2 cellular contexts compared by ENCODE assay signal in the genomic region with DNA sequence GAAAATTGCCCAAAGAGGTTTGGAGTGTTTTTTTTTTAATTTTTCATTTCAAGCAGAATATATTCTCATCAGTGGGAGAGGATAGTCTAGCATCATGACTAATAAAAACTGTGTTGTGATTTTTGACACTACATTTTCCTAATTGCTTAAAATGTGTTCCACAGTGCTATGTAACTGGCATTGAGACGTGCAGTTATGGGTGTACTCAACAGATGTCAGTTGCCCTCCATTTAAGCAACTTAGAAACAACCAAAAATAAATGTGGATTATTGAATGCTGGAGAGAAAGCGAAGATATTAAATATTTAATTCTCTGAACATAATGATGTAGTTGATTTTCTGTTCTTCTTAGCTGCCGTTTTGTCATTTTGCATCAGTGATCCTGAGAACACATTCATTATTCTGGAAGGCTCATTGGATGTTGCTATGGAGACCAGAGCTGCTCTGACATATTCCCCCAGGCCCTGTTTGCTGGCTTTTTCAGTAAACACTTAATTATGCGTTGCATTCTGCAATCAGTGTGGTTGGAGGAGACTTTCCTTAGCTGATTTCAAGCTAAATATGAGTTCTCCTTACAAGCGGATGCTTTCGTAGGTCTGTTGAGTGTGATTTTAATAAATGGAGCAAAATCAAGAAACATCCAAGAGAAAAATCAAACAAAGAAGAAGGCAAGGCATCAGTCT.
TF ChIP-seq lines count a peak whose summit lies in the region.

No MANE protein-coding gene starts in this region.

TF ChIP-seq in SK-N-SH, 30 proteins besides CTCF, POLR2A, EP300 and RAD21 (continued from another document):
- TF ChIP-seq, protein P1, sequence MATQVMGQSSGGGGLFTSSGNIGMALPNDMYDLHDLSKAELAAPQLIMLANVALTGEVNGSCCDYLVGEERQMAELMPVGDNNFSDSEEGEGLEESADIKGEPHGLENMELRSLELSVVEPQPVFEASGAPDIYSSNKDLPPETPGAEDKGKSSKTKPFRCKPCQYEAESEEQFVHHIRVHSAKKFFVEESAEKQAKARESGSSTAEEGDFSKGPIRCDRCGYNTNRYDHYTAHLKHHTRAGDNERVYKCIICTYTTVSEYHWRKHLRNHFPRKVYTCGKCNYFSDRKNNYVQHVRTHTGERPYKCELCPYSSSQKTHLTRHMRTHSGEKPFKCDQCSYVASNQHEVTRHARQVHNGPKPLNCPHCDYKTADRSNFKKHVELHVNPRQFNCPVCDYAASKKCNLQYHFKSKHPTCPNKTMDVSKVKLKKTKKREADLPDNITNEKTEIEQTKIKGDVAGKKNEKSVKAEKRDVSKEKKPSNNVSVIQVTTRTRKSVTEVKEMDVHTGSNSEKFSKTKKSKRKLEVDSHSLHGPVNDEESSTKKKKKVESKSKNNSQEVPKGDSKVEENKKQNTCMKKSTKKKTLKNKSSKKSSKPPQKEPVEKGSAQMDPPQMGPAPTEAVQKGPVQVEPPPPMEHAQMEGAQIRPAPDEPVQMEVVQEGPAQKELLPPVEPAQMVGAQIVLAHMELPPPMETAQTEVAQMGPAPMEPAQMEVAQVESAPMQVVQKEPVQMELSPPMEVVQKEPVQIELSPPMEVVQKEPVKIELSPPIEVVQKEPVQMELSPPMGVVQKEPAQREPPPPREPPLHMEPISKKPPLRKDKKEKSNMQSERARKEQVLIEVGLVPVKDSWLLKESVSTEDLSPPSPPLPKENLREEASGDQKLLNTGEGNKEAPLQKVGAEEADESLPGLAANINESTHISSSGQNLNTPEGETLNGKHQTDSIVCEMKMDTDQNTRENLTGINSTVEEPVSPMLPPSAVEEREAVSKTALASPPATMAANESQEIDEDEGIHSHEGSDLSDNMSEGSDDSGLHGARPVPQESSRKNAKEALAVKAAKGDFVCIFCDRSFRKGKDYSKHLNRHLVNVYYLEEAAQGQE (IDR thresholded peaks at IDR 0.05; ENCODE audit: low read depth, low read length) = no peak
- TF ChIP-seq SMC3 (IDR thresholded peaks at IDR 0.05; ENCODE audit: low read depth, low read length) (no peak), CHD2 (IDR thresholded peaks at IDR 0.05; ENCODE audit: low read length, partially characterized antibody) (no peak), TEAD4 (IDR thresholded peaks at IDR 0.05; ENCODE audit: borderline replicate concordance, insufficient read depth) (no peak), MXI1 (IDR thresholded peaks at IDR 0.05; ENCODE audit: low read depth, low read length) (no peak), RFX5 (IDR thresholded peaks at IDR 0.05; ENCODE audit: low read length) (no peak), GATA2 (CRISPR knock-in tag; IDR thresholded peaks at IDR 0.05) (no peak), FOXM1 (IDR thresholded peaks at IDR 0.05; ENCODE audit: low read depth) (no peak), JUND (IDR thresholded peaks at IDR 0.05) (no peak), FOSL2 (IDR thresholded peaks at IDR 0.05; ENCODE audit: borderline replicate concordance, low read depth) (no peak), NFIC (IDR thresholded peaks at IDR 0.05; ENCODE audit: borderline replicate concordance) (no peak)
- TF ChIP-seq, protein P2, sequence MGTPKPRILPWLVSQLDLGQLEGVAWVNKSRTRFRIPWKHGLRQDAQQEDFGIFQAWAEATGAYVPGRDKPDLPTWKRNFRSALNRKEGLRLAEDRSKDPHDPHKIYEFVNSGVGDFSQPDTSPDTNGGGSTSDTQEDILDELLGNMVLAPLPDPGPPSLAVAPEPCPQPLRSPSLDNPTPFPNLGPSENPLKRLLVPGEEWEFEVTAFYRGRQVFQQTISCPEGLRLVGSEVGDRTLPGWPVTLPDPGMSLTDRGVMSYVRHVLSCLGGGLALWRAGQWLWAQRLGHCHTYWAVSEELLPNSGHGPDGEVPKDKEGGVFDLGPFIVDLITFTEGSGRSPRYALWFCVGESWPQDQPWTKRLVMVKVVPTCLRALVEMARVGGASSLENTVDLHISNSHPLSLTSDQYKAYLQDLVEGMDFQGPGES (IDR thresholded peaks at IDR 0.05; ENCODE audit: low read depth, low read length) = no peak
- TF ChIP-seq, protein P3, sequence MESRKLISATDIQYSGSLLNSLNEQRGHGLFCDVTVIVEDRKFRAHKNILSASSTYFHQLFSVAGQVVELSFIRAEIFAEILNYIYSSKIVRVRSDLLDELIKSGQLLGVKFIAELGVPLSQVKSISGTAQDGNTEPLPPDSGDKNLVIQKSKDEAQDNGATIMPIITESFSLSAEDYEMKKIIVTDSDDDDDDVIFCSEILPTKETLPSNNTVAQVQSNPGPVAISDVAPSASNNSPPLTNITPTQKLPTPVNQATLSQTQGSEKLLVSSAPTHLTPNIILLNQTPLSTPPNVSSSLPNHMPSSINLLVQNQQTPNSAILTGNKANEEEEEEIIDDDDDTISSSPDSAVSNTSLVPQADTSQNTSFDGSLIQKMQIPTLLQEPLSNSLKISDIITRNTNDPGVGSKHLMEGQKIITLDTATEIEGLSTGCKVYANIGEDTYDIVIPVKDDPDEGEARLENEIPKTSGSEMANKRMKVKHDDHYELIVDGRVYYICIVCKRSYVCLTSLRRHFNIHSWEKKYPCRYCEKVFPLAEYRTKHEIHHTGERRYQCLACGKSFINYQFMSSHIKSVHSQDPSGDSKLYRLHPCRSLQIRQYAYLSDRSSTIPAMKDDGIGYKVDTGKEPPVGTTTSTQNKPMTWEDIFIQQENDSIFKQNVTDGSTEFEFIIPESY (IDR thresholded peaks at IDR 0.05; ENCODE audit: borderline replicate concordance, low read depth) = no peak
- TF ChIP-seq, protein P4, sequence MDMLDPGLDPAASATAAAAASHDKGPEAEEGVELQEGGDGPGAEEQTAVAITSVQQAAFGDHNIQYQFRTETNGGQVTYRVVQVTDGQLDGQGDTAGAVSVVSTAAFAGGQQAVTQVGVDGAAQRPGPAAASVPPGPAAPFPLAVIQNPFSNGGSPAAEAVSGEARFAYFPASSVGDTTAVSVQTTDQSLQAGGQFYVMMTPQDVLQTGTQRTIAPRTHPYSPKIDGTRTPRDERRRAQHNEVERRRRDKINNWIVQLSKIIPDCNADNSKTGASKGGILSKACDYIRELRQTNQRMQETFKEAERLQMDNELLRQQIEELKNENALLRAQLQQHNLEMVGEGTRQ (IDR thresholded peaks at IDR 0.05; ENCODE audit: borderline replicate concordance, low read depth, low read length) = no peak

TF ChIP-seq in SK-N-SH treated with all-trans-retinoic acid at 6 μM for 48 hours, 23 proteins besides CTCF, POLR2A, EP300 and RAD21 (continued from another document):
- TF ChIP-seq BACH2 (CRISPR knock-in tag; IDR thresholded peaks at IDR 0.05; ENCODE audit: borderline replicate concordance) (no peak), ZFP30 (CRISPR knock-in tag; IDR thresholded peaks at IDR 0.05) (no peak)
